In genomic region chr20:44601801-44602204, GRCh38 we compare ENCODE assay signal across 8 cellular contexts. TPM values are rescaled to one million over a fixed set of nuclear protein-coding genes. Genes with fewer than 3 reads are reported as not detected.
A peak's percentile ranks its signal among the peaks of the same experiment; 100 is the strongest.
DNase-seq lines count a peak whose midpoint lies in the region; ATAC-seq and TF ChIP-seq lines count a peak whose summit lies in the region.

No MANE protein-coding gene starts in this region.

- H3K4me3 ChIP-seq in ACC112 (ENCODE audit: low read depth, low read length), result no peak overlapping the region
- H3K4me3 ChIP-seq in PC-3 (ENCODE audit: low read length), result no peak overlapping the region
- H3K4me3 ChIP-seq in fibroblast of lung (replicated peaks in 1 of 4; ENCODE audit: control extremely low read depth in 1 of 4, insufficient read depth in 1 of 4, low read depth in 3 of 4, low read length in 4 of 4), result no peak overlapping the region
- H3K4me3 ChIP-seq in effector memory CD4-positive, alpha-beta T cell (ENCODE audit: insufficient read depth, low read depth, low read length, poor library complexity, severe bottlenecking), result no peak overlapping the region
- H3K4me3 ChIP-seq in CD4-positive, alpha-beta memory T cell (ENCODE audit: low read length in 2 of 2), result no peak overlapping the region

- BruUV-seq in PC-3 (replicated peaks; lab: Mats Ljungman, UMichigan), result no TSS peak

- no peaks in the 10 kb centered on the region for H3K27me3 Mint-ChIP-seq in CD4-positive, alpha-beta memory T cell

- no peaks in the 10 kb centered on the region for H3F3A ChIP-seq in PC-3 (ENCODE audit: low read length, unreplicated experiment)

- H3K9me2 ChIP-seq in PC-3 (replicated peaks; ENCODE audit: low read length), result no peaks in the 10 kb centered on the region

- H4K20me1 ChIP-seq in PC-3 (ENCODE audit: low read length) (no peaks in the 10 kb centered on the region), fibroblast of lung (ENCODE audit: control insufficient read depth, extremely low read depth, insufficient read depth, low read length) (no peaks in the 10 kb centered on the region)

- peak overlapping the region; percentile 59 for H3K27ac ChIP-seq in ACC112 (ENCODE audit: low read depth, low read length)
- 0 out of 2 replicates have a peak overlapping the region, but pooled peaks have one; percentile 10 for H3K27ac ChIP-seq in PC-3 (ENCODE audit: low read length)
- no peak overlapping the region for H3K27ac ChIP-seq in fibroblast of lung (ENCODE audit: insufficient read depth, low read length)
- no peak overlapping the region for H3K27ac ChIP-seq in effector memory CD4-positive, alpha-beta T cell (ENCODE audit: insufficient read depth, low read length, poor library complexity, severe bottlenecking)
- no peak overlapping the region for H3K27ac ChIP-seq in CD4-positive, alpha-beta memory T cell (ENCODE audit: low read depth, low read length)

- CTCF ChIA-PET in PC-3 (lab: Charles Lee), result no interaction called here
- CTCF ChIA-PET in CD4-positive, alpha-beta memory T cell (lab: Charles Lee; ENCODE audit: partially characterized antibody), result interaction anchor here (1.0 kb wide), 1 partner anchor 81 kb away, joined by 3 read pairs; no protein-coding TSS in a partner anchor

- H3K9me3 ChIP-seq in PC-3 (ENCODE audit: low read length), result no peaks in the 10 kb centered on the region
- H3K9me3 ChIP-seq in fibroblast of lung (ENCODE audit: control insufficient read depth, insufficient read depth, low read depth, low read length), result no peaks in the 10 kb centered on the region
- H3K9me3 ChIP-seq in effector memory CD4-positive, alpha-beta T cell (ENCODE audit: control insufficient read depth, low read length), result no peaks in the 10 kb centered on the region
- H3K9me3 ChIP-seq in CD4-positive, alpha-beta memory T cell (ENCODE audit: control insufficient read depth in 1 of 2, low read length in 2 of 2), result no peaks in the 10 kb centered on the region

- H2AFZ ChIP-seq in ACC112 (ENCODE audit: low read length, unreplicated experiment), result no peak overlapping the region
- no peak overlapping the region for H2AFZ ChIP-seq in PC-3 (ENCODE audit: low read length)
- no peak overlapping the region for H2AFZ ChIP-seq in fibroblast of lung (ENCODE audit: low read length)

- no peaks in the 10 kb centered on the region for H3K27me3 ChIP-seq in ACC112 (ENCODE audit: insufficient read depth, low read length)
- no peaks in the 10 kb centered on the region for H3K27me3 ChIP-seq in PC-3 (ENCODE audit: low read length)
- H3K27me3 ChIP-seq in fibroblast of lung (ENCODE audit: control insufficient read depth, insufficient read depth, low read length), result no peaks in the 10 kb centered on the region
- H3K27me3 ChIP-seq in effector memory CD4-positive, alpha-beta T cell (replicated peaks; ENCODE audit: control insufficient read depth, insufficient read depth, low read length, poor library complexity, severe bottlenecking), result no peaks in the 10 kb centered on the region
- H3K27me3 ChIP-seq in CD4-positive, alpha-beta memory T cell (ENCODE audit: insufficient read depth, low read length), result no peaks in the 10 kb centered on the region

- no peak overlapping the region for H3K4me3 Mint-ChIP-seq in CD4-positive, alpha-beta memory T cell

- H3K36me3 Mint-ChIP-seq in CD4-positive, alpha-beta memory T cell, result no peaks in the 10 kb centered on the region

- H3K9ac ChIP-seq in PC-3 (ENCODE audit: low read length) (no peak overlapping the region), fibroblast of lung (ENCODE audit: insufficient read depth, low read length) (no peak overlapping the region)

- H3K27ac Mint-ChIP-seq in CD4-positive, alpha-beta memory T cell, result peak overlapping the region in 1 of 7 donors; percentile 39

- ATAC-seq in PC-3 (peak; percentile 44; the same call in 1 of the 2 replicates), omental fat pad (ENCODE audit: low FRiP score) (peak; percentile 59)
- no peak for ATAC-seq in activated CD4-positive, CD25-positive, alpha-beta regulatory T cell treated with anti-CD3 and anti-CD28 coated beads, Interleukin-2, amount 50 U/mL, for 24 hours

- intact Hi-C loops in PC-3 (cut with micrococcal nuclease), result no loop called here
- intact Hi-C loops in CD4-positive, alpha-beta memory T cell (cut with micrococcal nuclease), result no loop called here

- POLR2A ChIA-PET in PC-3 (lab: Charles Lee; ENCODE audit: unreplicated experiment), result interaction anchor here (0.6 kb wide), 1 partner anchor 73 kb away, joined by 3 read pairs; no protein-coding TSS in a partner anchor
- POLR2A ChIA-PET in CD4-positive, alpha-beta memory T cell (lab: Charles Lee; ENCODE audit: partially characterized antibody), result interaction anchor here (0.5 kb wide), 1 partner anchor 22 kb away, joined by 3 read pairs; no protein-coding TSS in a partner anchor

- DNase-seq in PC-3 (no peak), fibroblast of lung (ENCODE audit: low read depth in 2 of 2) (peak; percentile 88 to 89), omental fat pad (ENCODE audit: low spot score) (peak; percentile 21), NCI-H345 (lab: John Stamatoyannopoulos, UW) (no peak)
- no peak for DNase-seq in effector memory CD4-positive, alpha-beta T cell
- DNase-seq in CD4-positive, alpha-beta memory T cell, result no peak

- H3K9me3 Mint-ChIP-seq in CD4-positive, alpha-beta memory T cell, result no peaks in the 10 kb centered on the region

- H3K79me2 ChIP-seq in ACC112 (ENCODE audit: control insufficient read depth, insufficient read depth, low read length, unreplicated experiment) (no peaks in the 10 kb centered on the region), PC-3 (ENCODE audit: low read length) (no peaks in the 10 kb centered on the region), fibroblast of lung (ENCODE audit: control insufficient read depth, insufficient read depth, low read length) (no peaks in the 10 kb centered on the region)

- H3K4me1 Mint-ChIP-seq in CD4-positive, alpha-beta memory T cell, result peaks cover 6 to 9% (median 9%) of the 10 kb centered on the region in 4 donors

- H3K36me3 ChIP-seq in ACC112 (ENCODE audit: insufficient read depth, low read length) (no peaks in the 10 kb centered on the region), PC-3 (ENCODE audit: low read depth, low read length) (no peaks in the 10 kb centered on the region), fibroblast of lung (ENCODE audit: control insufficient read depth, insufficient read depth, low read length) (no peaks in the 10 kb centered on the region)
- no peaks in the 10 kb centered on the region for H3K36me3 ChIP-seq in effector memory CD4-positive, alpha-beta T cell (ENCODE audit: control insufficient read depth, insufficient read depth, low read length)
- H3K36me3 ChIP-seq in CD4-positive, alpha-beta memory T cell (ENCODE audit: insufficient read depth, low read length), result no peaks in the 10 kb centered on the region

- H3K4me2 ChIP-seq in PC-3 (ENCODE audit: low read length) (no peak overlapping the region), fibroblast of lung (ENCODE audit: extremely low read depth, insufficient read depth, low read length) (peak overlapping the region; percentile 27)

- no peak for TF ChIP-seq CTCF in PC-3 (conservative IDR thresholded peaks at IDR 0.05; ENCODE audit: low read depth, low read length)
- no peak for TF ChIP-seq CTCF in fibroblast of lung (conservative IDR thresholded peaks at IDR 0.05 in 1 of 2, IDR thresholded peaks at IDR 0.05 in 1 of 2; ENCODE audit: low read depth in 1 of 2, low read length in 2 of 2)
- TF ChIP-seq CTCF in omental fat pad (IDR thresholded peaks at IDR 0.05), result no peak

- peaks cover 39% of the 10 kb centered on the region for H3K4me1 ChIP-seq in ACC112 (ENCODE audit: control insufficient read depth, insufficient read depth, low read length, unreplicated experiment)
- peaks cover 21% of the 10 kb centered on the region for H3K4me1 ChIP-seq in PC-3 (ENCODE audit: insufficient read depth, low read length)
- H3K4me1 ChIP-seq in fibroblast of lung (ENCODE audit: control insufficient read depth, extremely low read depth, insufficient read depth, low read length), result peaks cover 27% of the 10 kb centered on the region
- H3K4me1 ChIP-seq in effector memory CD4-positive, alpha-beta T cell (ENCODE audit: control insufficient read depth, insufficient read depth, low read length, poor library complexity, severe bottlenecking), result peaks cover 5% of the 10 kb centered on the region
- H3K4me1 ChIP-seq in CD4-positive, alpha-beta memory T cell (ENCODE audit: insufficient read depth, low read length), result peaks cover 7% of the 10 kb centered on the region

RNA-seq across cellular contexts. Expression of gene PKIG, which starts 19.4 kb away (rescaled TPM):
- total RNA-seq in PC-3 (2014; rRNA removed) (47.5 and 49.2 TPM in 2 replicates), fibroblast of lung (140 and 234 TPM in 2 replicates), omental fat pad (100 to 1,000 TPM in 3 of 4 donors, 10 to 100 TPM in 1; 90.8 to 133 (median 118) TPM)
- polyA plus RNA-seq in fibroblast of lung, result 132 and 192 TPM in 2 replicates
- polyA plus RNA-seq in fibroblast of lung (2012), result 142 and 224 TPM in 2 replicates
- 109 and 149 TPM in 2 replicates for polyA minus RNA-seq in fibroblast of lung (ENCODE audit: low replicate concordance)
- 1 to 10 TPM in 1 of 2 experiments, under 1 TPM in 1; 0.36 to 1.1 TPM for total RNA-seq in CD4-positive, alpha-beta memory T cell
- 1 to 10 TPM in 1 of 2 donors, under 1 TPM in 1; 0.71 to 1.1 TPM for polyA plus RNA-seq in CD4-positive, alpha-beta memory T cell

RNA-seq across cellular contexts. Expression of gene ADA, which starts 49.7 kb away (rescaled TPM):
- 12.4 and 13.0 TPM in 2 replicates for total RNA-seq in PC-3 (2014; rRNA removed)
- 5.4 and 6.9 TPM in 2 replicates for total RNA-seq in fibroblast of lung
- 3.8 and 21.9 TPM in 2 replicates for polyA plus RNA-seq in fibroblast of lung
- 3.6 and 19.5 TPM in 2 replicates for polyA plus RNA-seq in fibroblast of lung (2012)
- polyA minus RNA-seq in fibroblast of lung (ENCODE audit: low replicate concordance), result 2.9 and 6.2 TPM in 2 replicates
- 10 to 100 TPM; 11.5 to 62.6 (median 15.4) TPM for total RNA-seq in omental fat pad
- total RNA-seq in CD4-positive, alpha-beta memory T cell, result 10 to 100 TPM; 28.4 to 31.0 TPM
- polyA plus RNA-seq in CD4-positive, alpha-beta memory T cell, result 10 to 100 TPM; 48.6 to 64.3 TPM

Comparison
In these comparisons a context has a peak if more than half of its experiments do, and no peak if none do; other contexts are left out.
1. H3K27ac ChIP-seq: peak in ACC112 (single experiment) and PC-3 (single experiment); none in fibroblast of lung (single experiment), effector memory CD4-positive, alpha-beta T cell (single experiment) and CD4-positive, alpha-beta memory T cell (single experiment).
2. ATAC-seq: peak in PC-3 (single experiment) and omental fat pad (single experiment); none in activated CD4-positive, CD25-positive, alpha-beta regulatory T cell treated with anti-CD3 and anti-CD28 coated beads, Interleukin-2, amount 50 U/mL, for 24 hours (0 of 2).
3. DNase-seq: peak in fibroblast of lung (2 of 2) and omental fat pad (single experiment); none in PC-3 (single experiment), effector memory CD4-positive, alpha-beta T cell (0 of 3), NCI-H345 (single experiment) and CD4-positive, alpha-beta memory T cell (0 of 5).
4. RNA of gene PKIG, which starts 19.4 kb away (total RNA-seq): 140 to 234 TPM in fibroblast of lung, 90.8 to 133 TPM in omental fat pad and 47.5 to 49.2 TPM in PC-3; 0.36 to 1.1 TPM in CD4-positive, alpha-beta memory T cell; every median in the first group is over 10 times any median in the second.